In genomic region chr2:98935111-98935770, GRCh38 we compare ENCODE assay signal across 9 cellular contexts. TPM values are rescaled to one million over a fixed set of nuclear protein-coding genes. Genes with fewer than 3 reads are reported as not detected.
DNase-seq lines count a peak whose midpoint lies in the region; ATAC-seq and TF ChIP-seq lines count a peak whose summit lies in the region.
"Had no signal": no experiment of that assay in that cellular context is flagged by ENCODE, and none has a peak within 500 bp of the region (broad histone marks: within the 10 kb centered on the region; RNA-seq: fewer than 3 reads in every experiment).

No MANE protein-coding gene starts in this region.

- peaks cover 10% of the 10 kb centered on the region for H3K4me1 Mint-ChIP-seq in activated B cell treated with CpG ODN at 0.5 μM for 24 hours
- peaks cover 8 to 26% of the 10 kb centered on the region in 2 donors for H3K4me1 Mint-ChIP-seq in stimulated activated naive B cell treated with anti-CD40 and anti-IgM and Interleukin-4, amounts not matched to agents 10 μg/mL and 1 μg/mL and 100 μg/mL, for 72 hours

- H3K27ac Mint-ChIP-seq in activated B cell treated with CpG ODN at 0.5 μM for 24 hours: no peak overlapping the region
- H3K27ac Mint-ChIP-seq in stimulated activated naive B cell treated with anti-CD40 and anti-IgM and Interleukin-4, amounts not matched to agents 10 μg/mL and 1 μg/mL and 100 μg/mL, for 72 hours: no peak overlapping the region

- POLR2A ChIA-PET in activated B cell treated with CpG ODN at 0.5 μM for 24 hours (lab: Charles Lee): no interaction called here

- H3K4me3 Mint-ChIP-seq in activated B cell treated with CpG ODN at 0.5 μM for 24 hours: peak overlapping the region; percentile 51
- H3K4me3 Mint-ChIP-seq in stimulated activated naive B cell treated with anti-CD40 and anti-IgM and Interleukin-4, amounts not matched to agents 10 μg/mL and 1 μg/mL and 100 μg/mL, for 72 hours: peak overlapping the region; percentile 33 to 47

- TF ChIP-seq CTCF in activated B cell treated with CpG ODN at 0.5 μM for 24 hours (IDR thresholded peaks at IDR 0.05): no peak

- no peak for ATAC-seq in activated B cell treated with CpG ODN at 0.5 μM for 24 hours (ENCODE audit: low read depth)
- ATAC-seq in stimulated activated naive B cell treated with anti-CD40 and anti-IgM and Interleukin-4, amounts not matched to agents 10 μg/mL and 1 μg/mL and 100 μg/mL, for 72 hours (replicated peaks): no peak
- no peak for ATAC-seq in GM18519 (IDR thresholded peaks at IDR 0.05; ENCODE audit: low FRiP score, unreplicated experiment)
- ATAC-seq in GM19035 (IDR thresholded peaks at IDR 0.05; ENCODE audit: unreplicated experiment): no peak

- peak; percentile 5 for DNase-seq in NCI-H2171 treated with DMSO at 0.1 percent for 48 hours (lab: John Stamatoyannopoulos, UW)
- no peak for DNase-seq in NCI-H2171 (lab: John Stamatoyannopoulos, UW)
- no peak for DNase-seq in activated B cell treated with CpG ODN at 0.5 μM for 24 hours
- peak; percentile 65 for DNase-seq in iPS-NIHi11 (ENCODE audit: low spot score)
- no peak for DNase-seq in stimulated activated naive B cell treated with anti-CD40 and anti-IgM and Interleukin-4, amounts not matched to agents 10 μg/mL and 1 μg/mL and 100 μg/mL, for 72 hours
- DNase-seq in CD1c-positive myeloid dendritic cell (ENCODE audit: extremely low spot score): no peak
- DNase-seq: left cardiac atrium had no signal

- CTCF ChIA-PET in activated B cell treated with CpG ODN at 0.5 μM for 24 hours (lab: Charles Lee): no interaction called here

- H3K27me3 Mint-ChIP-seq in activated B cell treated with CpG ODN at 0.5 μM for 24 hours: peaks cover 35% of the 10 kb centered on the region
- H3K27me3 Mint-ChIP-seq in stimulated activated naive B cell treated with anti-CD40 and anti-IgM and Interleukin-4, amounts not matched to agents 10 μg/mL and 1 μg/mL and 100 μg/mL, for 72 hours: peaks cover 65 to 85% of the 10 kb centered on the region in 2 donors

- intact Hi-C loops in activated B cell treated with CpG ODN at 0.5 μM for 24 hours (cut with micrococcal nuclease): no loop called here

- H3K9me3 Mint-ChIP-seq in activated B cell treated with CpG ODN at 0.5 μM for 24 hours: no peaks in the 10 kb centered on the region
- no peaks in the 10 kb centered on the region for H3K9me3 Mint-ChIP-seq in stimulated activated naive B cell treated with anti-CD40 and anti-IgM and Interleukin-4, amounts not matched to agents 10 μg/mL and 1 μg/mL and 100 μg/mL, for 72 hours

- H3K36me3 Mint-ChIP-seq in activated B cell treated with CpG ODN at 0.5 μM for 24 hours (ENCODE audit: low read depth): no peaks in the 10 kb centered on the region
- H3K36me3 Mint-ChIP-seq in stimulated activated naive B cell treated with anti-CD40 and anti-IgM and Interleukin-4, amounts not matched to agents 10 μg/mL and 1 μg/mL and 100 μg/mL, for 72 hours: no peaks in the 10 kb centered on the region

RNA-seq across cellular contexts. Expression of gene CRACDL, which starts 0.8 kb away (rescaled TPM):
- not detected in 2 replicates for total RNA-seq in activated B cell treated with CpG ODN at 0.5 μM for 24 hours

Comparison
In these comparisons a context has a peak if more than half of its experiments do, and no peak if none do; other contexts are left out.
1. DNase-seq: peak in NCI-H2171 treated with DMSO at 0.1 percent for 48 hours (single experiment) and iPS-NIHi11 (single experiment); none in NCI-H2171 (single experiment), activated B cell treated with CpG ODN at 0.5 μM for 24 hours (single experiment), stimulated activated naive B cell treated with anti-CD40 and anti-IgM and Interleukin-4, amounts not matched to agents 10 μg/mL and 1 μg/mL and 100 μg/mL, for 72 hours (single experiment) and CD1c-positive myeloid dendritic cell (single experiment).